ENCODE assay signal across 7 cellular contexts in genomic region chr4:13371050-13371449, GRCh38.
"Had no signal": no experiment of that assay in that cellular context is flagged by ENCODE, and none has a peak within 500 bp of the region (broad histone marks: within the 10 kb centered on the region; RNA-seq: fewer than 3 reads in every experiment).

No MANE protein-coding gene starts in this region.

- H3K4me3 ChIP-seq: GM23338 had no signal

- FAIRE-seq: H1, H54, HepG2 had no signal

- ATAC-seq: GM23338, HepG2 had no signal

- DNase-seq: H9, HCEC 1CT, KG1 had no signal
